ENCODE assay signal across 24 cellular contexts in genomic region chr11:126088999-126089398, GRCh38. TPM values are rescaled to one million over a fixed set of nuclear protein-coding genes. Genes with fewer than 3 reads are reported as not detected.
"Had no signal": no experiment of that assay in that cellular context is flagged by ENCODE, and none has a peak within 500 bp of the region (broad histone marks: within the 10 kb centered on the region; RNA-seq: fewer than 3 reads in every experiment).

No MANE protein-coding gene starts in this region.

- DNase-seq: effector memory CD8-positive, alpha-beta T cell; foreskin fibroblast; glutamatergic neuron; immature natural killer cell; left ventricle myocardium superior; mesendoderm; naive B cell; sigmoid colon; stimulated activated CD4-positive, alpha-beta T cell treated with anti-CD3 and anti-CD28 coated beads, Interleukin-12 subunit alpha, Interleukin-12 subunit beta, amount 100 ng/mL, for 4 hours; stimulated activated CD4-positive, alpha-beta T cell treated with anti-CD3 and anti-CD28 coated beads, Interleukin-2, amount 100 ng/mL, for 48 hours; stimulated activated naive CD8-positive, alpha-beta T cell treated with anti-CD3 and anti-CD28 coated beads, Interleukin-15, Interleukin-2, amounts not matched to agents 100 U/mL and 50 U/mL, for 24 hours; thyroid gland; upper lobe of left lung had no signal

- H2AFZ ChIP-seq: parathyroid adenoma had no signal

- H3K4me1 Mint-ChIP-seq: immature natural killer cell, naive B cell had no signal

- H3K36me3 ChIP-seq: esophagus muscularis mucosa, gastroesophageal sphincter, sigmoid colon, suprapubic skin, thyroid gland, upper lobe of left lung, vagina had no signal

- H3K27ac Mint-ChIP-seq: dendritic cell treated with granulocyte-macrophage colony-stimulating factor and Interleukin-4, amounts not matched to agents 40 ng/mL and 50 ng/mL, for 4 days; effector memory CD8-positive, alpha-beta T cell; immature natural killer cell; naive B cell had no signal

- H3K9me3 ChIP-seq: esophagus muscularis mucosa, gastroesophageal sphincter, sigmoid colon, suprapubic skin, thyroid gland, upper lobe of left lung, vagina had no signal

- H3K4me3 Mint-ChIP-seq: dendritic cell treated with granulocyte-macrophage colony-stimulating factor and Interleukin-4, amounts not matched to agents 40 ng/mL and 50 ng/mL, for 4 days; effector memory CD8-positive, alpha-beta T cell; immature natural killer cell; naive B cell; nephron had no signal

- H3K27me3 ChIP-seq: esophagus muscularis mucosa, gastroesophageal sphincter, sigmoid colon, suprapubic skin, thyroid gland, upper lobe of left lung, vagina had no signal

- H3K36me3 Mint-ChIP-seq: immature natural killer cell, naive B cell had no signal

- H3K27ac ChIP-seq: epithelial cell of prostate, esophagus muscularis mucosa, gastroesophageal sphincter, parathyroid adenoma, sigmoid colon, skin epidermis, suprapubic skin, thyroid gland, upper lobe of left lung, vagina had no signal

- H3K9me3 Mint-ChIP-seq: dendritic cell treated with granulocyte-macrophage colony-stimulating factor and Interleukin-4, amounts not matched to agents 40 ng/mL and 50 ng/mL, for 4 days; effector memory CD8-positive, alpha-beta T cell; immature natural killer cell; naive B cell had no signal

- H3K9ac ChIP-seq: parathyroid adenoma had no signal

- FAIRE-seq: colon, keratinocyte had no signal

- H3K27me3 Mint-ChIP-seq: dendritic cell treated with granulocyte-macrophage colony-stimulating factor and Interleukin-4, amounts not matched to agents 40 ng/mL and 50 ng/mL, for 4 days had no signal

- H3K4me3 ChIP-seq: esophagus muscularis mucosa, gastroesophageal sphincter, sigmoid colon, skin epidermis, suprapubic skin, thyroid gland, upper lobe of left lung, vagina had no signal

- ATAC-seq: effector memory CD8-positive, alpha-beta T cell; gastroesophageal sphincter; left ventricle myocardium superior; stimulated activated naive CD8-positive, alpha-beta T cell treated with anti-CD3 and anti-CD28 coated beads, Interleukin-15, Interleukin-2, amounts not matched to agents 100 U/mL and 50 U/mL, for 24 hours had no signal

- H3K79me2 ChIP-seq: parathyroid adenoma had no signal

- H3K4me1 ChIP-seq: gastroesophageal sphincter, parathyroid adenoma, suprapubic skin, vagina had no signal

RNA-seq across cellular contexts. Expression of gene CDON, which starts 26.3 kb away (rescaled TPM):
- polyA plus RNA-seq: immature natural killer cell had no signal
